In the genomic region with DNA sequence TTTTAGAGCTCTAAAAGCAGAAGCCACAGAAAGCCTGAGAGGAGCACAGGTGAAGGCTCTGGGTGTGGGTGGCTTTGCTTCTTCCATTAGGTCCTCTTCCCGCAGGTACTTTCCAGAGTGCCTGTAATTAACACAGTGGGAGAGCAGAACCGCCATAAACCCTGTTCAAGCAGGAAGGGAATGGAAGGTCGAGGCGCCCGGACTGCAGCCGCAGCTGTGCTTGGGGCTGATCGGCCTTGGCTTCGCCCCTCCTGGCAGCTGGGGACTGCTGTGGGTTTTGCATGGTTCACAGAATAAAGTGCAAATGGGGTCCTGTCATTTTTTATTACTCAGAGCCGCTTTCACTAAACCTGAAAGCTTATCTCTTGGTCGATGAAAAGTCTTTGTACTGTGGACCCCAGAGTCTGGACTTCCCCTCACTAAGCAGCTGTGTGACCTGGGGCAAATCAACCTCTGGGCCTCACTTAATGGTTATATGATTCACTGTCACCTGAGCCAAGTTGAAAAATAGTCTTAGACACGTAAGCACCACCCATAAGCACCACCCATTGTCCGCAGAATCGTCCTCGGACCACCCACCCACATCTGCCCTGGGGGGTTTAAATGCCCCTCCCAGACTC, we compare ENCODE assay signal across 1 cellular context.
TF ChIP-seq lines count a peak whose summit lies in the region.

No MANE protein-coding gene starts in this region.

TF ChIP-seq in HEK293, 187 proteins besides CTCF, POLR2A, EP300 and RAD21 (continued from another document):
- TF ChIP-seq ZIC2 (tag by site-specific recombination; IDR thresholded peaks at IDR 0.05) = peak; percentile 37; the same call in 1 of the 2 replicates
- TF ChIP-seq ZSCAN16 (tag by site-specific recombination; IDR thresholded peaks at IDR 0.05) = no peak
- TF ChIP-seq, protein P1, sequence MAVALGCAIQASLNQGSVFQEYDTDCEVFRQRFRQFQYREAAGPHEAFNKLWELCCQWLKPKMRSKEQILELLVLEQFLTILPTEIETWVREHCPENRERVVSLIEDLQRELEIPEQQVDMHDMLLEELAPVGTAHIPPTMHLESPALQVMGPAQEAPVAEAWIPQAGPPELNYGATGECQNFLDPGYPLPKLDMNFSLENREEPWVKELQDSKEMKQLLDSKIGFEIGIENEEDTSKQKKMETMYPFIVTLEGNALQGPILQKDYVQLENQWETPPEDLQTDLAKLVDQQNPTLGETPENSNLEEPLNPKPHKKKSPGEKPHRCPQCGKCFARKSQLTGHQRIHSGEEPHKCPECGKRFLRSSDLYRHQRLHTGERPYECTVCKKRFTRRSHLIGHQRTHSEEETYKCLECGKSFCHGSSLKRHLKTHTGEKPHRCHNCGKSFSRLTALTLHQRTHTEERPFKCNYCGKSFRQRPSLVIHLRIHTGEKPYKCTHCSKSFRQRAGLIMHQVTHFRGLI (tag by site-specific recombination; IDR thresholded peaks at IDR 0.05) = no peak
- no peak for TF ChIP-seq ZNF416 (tag by site-specific recombination; IDR thresholded peaks at IDR 0.05)
- TF ChIP-seq ZNF248 (tag by site-specific recombination; IDR thresholded peaks at IDR 0.05) = no peak
